28 cellular contexts compared by ENCODE assay signal in the genomic region with DNA sequence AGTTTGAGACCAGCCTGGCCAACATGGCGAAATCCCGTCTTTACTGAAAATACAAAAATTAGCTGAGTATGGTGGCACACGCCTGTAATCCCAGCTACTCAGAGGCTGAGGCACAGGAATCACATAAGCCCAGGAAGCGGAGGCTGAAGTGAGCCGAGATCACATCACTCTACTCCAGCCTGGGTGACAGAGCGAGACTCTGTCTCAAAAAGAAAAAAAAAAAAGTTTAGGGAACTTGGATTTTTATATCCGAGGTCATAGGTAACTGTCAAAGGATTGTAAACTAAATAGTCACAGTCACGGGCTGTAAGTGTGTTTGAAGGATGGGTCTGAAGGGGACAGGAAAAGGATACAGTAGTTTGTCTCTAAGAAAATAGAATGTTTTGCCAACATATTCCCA.
"Had no signal": no experiment of that assay in that cellular context is flagged by ENCODE, and none has a peak within 500 bp of the region (broad histone marks: within the 10 kb centered on the region; RNA-seq: fewer than 3 reads in every experiment).

No MANE protein-coding gene starts in this region.

- ATAC-seq: effector memory CD8-positive, alpha-beta T cell; mucosa of descending colon; natural killer cell treated with Interleukin-12 subunit alpha and Interleukin-12 subunit beta and Interleukin-15 and Interleukin-18, amount 100 ng/mL, for 72 hours; stimulated activated naive CD8-positive, alpha-beta T cell treated with anti-CD3 and anti-CD28 coated beads, Interleukin-15, amount 100 ng/mL, for 72 hours had no signal

- H3K4me3 Mint-ChIP-seq: central memory CD8-positive, alpha-beta T cell; effector memory CD8-positive, alpha-beta T cell; memory B cell; mesothelial cell of epicardium; naive B cell; natural killer cell treated with Interleukin-12 subunit alpha and Interleukin-12 subunit beta and Interleukin-15 and Interleukin-18, amount 100 ng/mL, for 72 hours; neural progenitor cell; stimulated activated naive CD8-positive, alpha-beta T cell treated with anti-CD3 and anti-CD28 coated beads, Interleukin-15, amount 100 ng/mL, for 72 hours; type B pancreatic cell had no signal

- H3K27me3 Mint-ChIP-seq: naive B cell; stimulated activated naive CD8-positive, alpha-beta T cell treated with anti-CD3 and anti-CD28 coated beads, Interleukin-15, amount 100 ng/mL, for 72 hours; type B pancreatic cell had no signal

- H3K4me1 Mint-ChIP-seq: central memory CD8-positive, alpha-beta T cell; memory B cell; mesothelial cell of epicardium; naive B cell; neural progenitor cell; stimulated activated naive CD8-positive, alpha-beta T cell treated with anti-CD3 and anti-CD28 coated beads, Interleukin-15, amount 100 ng/mL, for 72 hours had no signal

- H3K9me3 ChIP-seq: esophagus squamous epithelium, heart right ventricle, mucosa of descending colon, prostate gland, right atrium auricular region, suprapubic skin, thyroid gland had no signal

- H3K9me3 Mint-ChIP-seq: central memory CD8-positive, alpha-beta T cell; effector memory CD8-positive, alpha-beta T cell; memory B cell; mesothelial cell of epicardium; naive B cell; natural killer cell treated with Interleukin-12 subunit alpha and Interleukin-12 subunit beta and Interleukin-15 and Interleukin-18, amount 100 ng/mL, for 72 hours; neural progenitor cell; stimulated activated naive CD8-positive, alpha-beta T cell treated with anti-CD3 and anti-CD28 coated beads, Interleukin-15, amount 100 ng/mL, for 72 hours; type B pancreatic cell had no signal

- H3K9ac ChIP-seq: neural progenitor cell, parathyroid adenoma had no signal

- H3K36me3 Mint-ChIP-seq: memory B cell; natural killer cell treated with Interleukin-12 subunit alpha and Interleukin-12 subunit beta and Interleukin-15 and Interleukin-18, amount 100 ng/mL, for 72 hours had no signal

- H3K27ac ChIP-seq: neural progenitor cell, parathyroid adenoma, prostate gland, suprapubic skin, thyroid gland had no signal

- H3K27ac Mint-ChIP-seq: effector memory CD8-positive, alpha-beta T cell; memory B cell; mesothelial cell of epicardium; naive B cell; natural killer cell treated with Interleukin-12 subunit alpha and Interleukin-12 subunit beta and Interleukin-15 and Interleukin-18, amount 100 ng/mL, for 72 hours; neural progenitor cell; stimulated activated naive CD8-positive, alpha-beta T cell treated with anti-CD3 and anti-CD28 coated beads, Interleukin-15, amount 100 ng/mL, for 72 hours; type B pancreatic cell had no signal

- H3K4me1 ChIP-seq: esophagus squamous epithelium, neural progenitor cell, parathyroid adenoma, prostate gland, thyroid gland had no signal

- H3K36me3 ChIP-seq: neural progenitor cell, prostate gland had no signal

- H3K27me3 ChIP-seq: esophagus squamous epithelium, heart right ventricle, neural progenitor cell, right atrium auricular region, suprapubic skin, thyroid gland had no signal

- H2AFZ ChIP-seq: neural progenitor cell, parathyroid adenoma had no signal

- H3K4me3 ChIP-seq: esophagus squamous epithelium, heart right ventricle, lung, mucosa of descending colon, neural progenitor cell, prostate gland, right atrium auricular region, suprapubic skin, thyroid gland had no signal

- H3K4me2 ChIP-seq: neural progenitor cell had no signal

- DNase-seq: cortex of kidney; effector memory CD8-positive, alpha-beta T cell; erythroblast; esophagus squamous epithelium; foreskin melanocyte; glutamatergic neuron; heart right ventricle; hippocampal formation; left cardiac atrium; mucosa of descending colon; naive B cell; small intestine; stimulated activated CD4-positive, alpha-beta T cell treated with anti-CD3 and anti-CD28 coated beads, Interleukin-15, amount 100 ng/mL, for 24 hours; stimulated activated CD4-positive, alpha-beta T cell treated with anti-CD3 and anti-CD28 coated beads, Interleukin-2, amount 100 ng/mL, for 48 hours; stimulated activated naive CD4-positive, alpha-beta T cell; stimulated activated naive CD8-positive, alpha-beta T cell treated with anti-CD3 and anti-CD28 coated beads, Interleukin-15, amount 100 ng/mL, for 72 hours; thyroid gland had no signal
